Comparison of ENCODE assay signal across 27 cellular contexts in genomic region chr2:98308068-98308467, GRCh38. TPM values are rescaled to one million over a fixed set of nuclear protein-coding genes. Genes with fewer than 3 reads are reported as not detected.
DNase-seq lines count a peak whose midpoint lies in the region; ATAC-seq and TF ChIP-seq lines count a peak whose summit lies in the region.
"Had no signal": no experiment of that assay in that cellular context is flagged by ENCODE, and none has a peak within 500 bp of the region (broad histone marks: within the 10 kb centered on the region; RNA-seq: fewer than 3 reads in every experiment).

No MANE protein-coding gene starts in this region.

- H3K36me3 ChIP-seq in left lung (no peaks in the 10 kb centered on the region), transverse colon (no peaks in the 10 kb centered on the region)
- H3K36me3 ChIP-seq: adrenal gland; BLaER1 treated with 17β-estradiol and CSF1 and Interleukin-3, amounts not matched to agents 10 nM and 100 nM; breast epithelium; heart right ventricle had no signal

- H3K27ac ChIP-seq in left lung (no peak overlapping the region), transverse colon (peak overlapping the region; percentile 59 to 81 (median 77))
- H3K27ac ChIP-seq: 22Rv1; adrenal gland; BLaER1 treated with 17β-estradiol and CSF1 and Interleukin-3, amounts not matched to agents 10 nM and 100 nM; breast epithelium; heart right ventricle; testis had no signal

- intact Hi-C loops in left lung (cut with DNase I) = no loop called here
- intact Hi-C loops in transverse colon (cut with DNase I; ENCODE audit: low total_unique reads) = no loop called here

- DNase-seq in DMS53 (lab: John Stamatoyannopoulos, UW) (peak; percentile 89), DMS53 treated with DMSO at 0.1 percent for 48 hours (lab: John Stamatoyannopoulos, UW; ENCODE audit: unreplicated experiment) (no peak), amniotic stem cell (lab: John Stamatoyannopoulos, UW) (peak; percentile 21), left lung (no peak), transverse colon (peak; percentile 48), DMS79 (lab: John Stamatoyannopoulos, UW) (no peak)
- no peak for DNase-seq in stimulated activated CD4-positive, alpha-beta T cell treated with anti-CD3 and anti-CD28 coated beads, Interleukin-4, amount 100 ng/mL, for 24 hours
- no peak for DNase-seq in activated CD4-positive, alpha-beta T cell treated with anti-CD3 and anti-CD28 coated beads for 48 hours
- DNase-seq: activated CD4-positive, CD25-positive, alpha-beta regulatory T cell; activated CD8-positive, alpha-beta T cell treated with anti-CD3 and anti-CD28 coated beads, Interleukin-2, amount 10 ng/mL, durations not matched to agents 7 days and 5 days; activated gamma-delta T cell treated with Interleukin-2 at 50 U/mL for 16 hours; adrenal gland; Calu3; H9; heart right ventricle; NCI-H2081 treated with DMSO at 0.1 percent for 48 hours; small intestine; stimulated activated CD4-positive, alpha-beta T cell treated with anti-CD3 and anti-CD28 coated beads, Interleukin-2, amount 100 ng/mL, for 24 hours; testis had no signal

- TF ChIP-seq EP300 in transverse colon (IDR thresholded peaks at IDR 0.05; ENCODE audit: low read depth) = no peak

- H3K4me1 ChIP-seq in left lung = peaks cover 0 to 5% of the 10 kb centered on the region in 2 donors
- H3K4me1 ChIP-seq in transverse colon = peaks cover 0 to 11% (median 5%) of the 10 kb centered on the region in 4 donors
- H3K4me1 ChIP-seq: adrenal gland; BLaER1 treated with 17β-estradiol and CSF1 and Interleukin-3, amounts not matched to agents 10 nM and 100 nM; breast epithelium; heart right ventricle; testis had no signal

- H3K9me3 ChIP-seq in left lung = no peaks in the 10 kb centered on the region
- no peaks in the 10 kb centered on the region for H3K9me3 ChIP-seq in transverse colon
- H3K9me3 ChIP-seq: adrenal gland; BLaER1 treated with 17β-estradiol and CSF1 and Interleukin-3, amounts not matched to agents 10 nM and 100 nM; breast epithelium; heart right ventricle; testis had no signal

- ATAC-seq in left lung = peak; percentile 65
- ATAC-seq: activated CD8-positive, alpha-beta T cell treated with anti-CD3 and anti-CD28 coated beads, Interleukin-2, amount 10 ng/mL, durations not matched to agents 7 days and 5 days; heart right ventricle; left lobe of liver; stimulated activated memory B cell treated with anti-CD40 and anti-IgM and Interleukin-4, amounts not matched to agents 10 μg/mL and 1 μg/mL and 100 μg/mL, for 72 hours had no signal

- H3K4me3 ChIP-seq in left lung = no peak overlapping the region
- no peak overlapping the region for H3K4me3 ChIP-seq in transverse colon
- H3K4me3 ChIP-seq: adrenal gland; BLaER1 treated with 17β-estradiol and CSF1 and Interleukin-3, amounts not matched to agents 10 nM and 100 nM; breast epithelium; heart right ventricle; testis had no signal

- in situ Hi-C loops in transverse colon (cut with MboI; ENCODE audit: low pct_ligation_motif_present in 1 of 4, low pct_unique_long_range_greater_than_20kb in 1 of 4, low sequenced_read_pairs in 3 of 4) = no loop called here

- no peak for TF ChIP-seq POLR2A in transverse colon (IDR thresholded peaks at IDR 0.05)

- 19 to 48% methylated on average over 5 to 8 of the region's 8 CpGs for WGBS in transverse colon (ENCODE audit: low coverage in 1 of 2), 2 donors

- TF ChIP-seq CTCF in left lung (IDR thresholded peaks at IDR 0.05) (no peak), transverse colon (IDR thresholded peaks at IDR 0.05) (no peak)

- peaks cover 0 to 39% of the 10 kb centered on the region in 2 donors for H3K27me3 ChIP-seq in left lung
- H3K27me3 ChIP-seq in transverse colon = no peaks in the 10 kb centered on the region
- H3K27me3 ChIP-seq: BLaER1 treated with 17β-estradiol and CSF1 and Interleukin-3, amounts not matched to agents 10 nM and 100 nM; testis had no signal

RNA-seq across cellular contexts. Expression of gene CNGA3, which starts 38.2 kb away (rescaled TPM):
- under 1 TPM in 1 of 2 donors, not detected in 1; 0.10 TPM for total RNA-seq in left lung
- total RNA-seq in transverse colon = 1 to 10 TPM in 2 of 4 donors, under 1 TPM in 1, not detected in 1; 0.40 to 1.8 (median 1.6) TPM
- total RNA-seq: activated CD8-positive, alpha-beta T cell treated with anti-CD3 and anti-CD28 coated beads, Interleukin-2, amount 10 ng/mL, durations not matched to agents 7 days and 5 days; Calu3; fibroblast of villous mesenchyme; H9; left lobe of liver; NCI-H460; pulmonary artery endothelial cell had no signal

Comparison
In these comparisons a context has a peak if more than half of its experiments do, and no peak if none do; other contexts are left out.
1. DNase-seq: peak in DMS53 (single experiment), amniotic stem cell (single experiment) and transverse colon (single experiment); none in DMS53 treated with DMSO at 0.1 percent for 48 hours (single experiment), left lung (0 of 2), stimulated activated CD4-positive, alpha-beta T cell treated with anti-CD3 and anti-CD28 coated beads, Interleukin-4, amount 100 ng/mL, for 24 hours (single experiment), DMS79 (single experiment) and activated CD4-positive, alpha-beta T cell treated with anti-CD3 and anti-CD28 coated beads for 48 hours (single experiment).
2. H3K27ac ChIP-seq: peak in transverse colon (4 of 4); none in left lung (0 of 2).